In the genomic region with DNA sequence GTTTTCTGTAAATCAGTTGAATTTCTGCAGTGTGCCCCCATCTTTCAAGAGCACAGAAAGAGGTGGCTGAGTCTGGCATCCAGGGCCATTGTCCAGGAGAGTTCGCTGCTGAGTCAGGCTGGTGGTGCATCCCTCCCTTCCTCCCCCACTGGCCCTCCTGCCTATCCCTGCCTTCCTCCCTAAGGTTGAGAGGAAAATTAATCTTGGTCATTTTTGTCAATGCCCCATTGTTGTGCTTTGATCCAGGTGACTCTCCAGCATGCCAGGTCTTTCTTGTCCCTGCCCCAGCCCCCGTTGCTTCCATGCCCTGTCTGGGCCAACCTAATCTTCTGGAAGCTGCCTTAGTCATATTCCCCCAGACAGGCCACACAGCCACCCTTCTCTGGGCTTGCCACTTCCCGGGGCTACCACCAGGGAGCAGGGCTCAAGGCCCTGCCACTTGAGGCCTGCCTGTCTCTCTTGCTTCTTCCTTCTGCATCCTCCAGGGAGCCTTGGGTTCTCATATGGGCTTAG, we compare ENCODE assay signal across 12 cellular contexts. TPM values are rescaled to one million over a fixed set of nuclear protein-coding genes. Genes with fewer than 3 reads are reported as not detected.
DNase-seq lines count a peak whose midpoint lies in the region; ATAC-seq, FAIRE-seq and TF ChIP-seq lines count a peak whose summit lies in the region.
"Had no signal": no experiment of that assay in that cellular context is flagged by ENCODE, and none has a peak within 500 bp of the region (broad histone marks: within the 10 kb centered on the region; RNA-seq: fewer than 3 reads in every experiment).

No MANE protein-coding gene starts in this region.

- no peak overlapping the region for H3K14ac ChIP-seq in H9 (ENCODE audit: insufficient read depth, low read length)

- WGBS in H9 (ENCODE audit: extremely low coverage, insufficient read length, low lambda C conversion rate), result no CpG with 5 or more reads among the region's 3 CpGs

- H2BK12ac ChIP-seq in H9 (ENCODE audit: insufficient read length, low read depth, low read length), result no peak overlapping the region

- H2BK15ac ChIP-seq in H9 (ENCODE audit: low read depth, low read length), result no peak overlapping the region

- no peaks in the 10 kb centered on the region for H3K23me2 ChIP-seq in H9 (ENCODE audit: insufficient read length, low read depth, low read length, poor library complexity, severe bottlenecking)

- ATAC-seq in WTC11, result peak; percentile 68
- ATAC-seq in HG03159 (IDR thresholded peaks at IDR 0.05; ENCODE audit: unreplicated experiment), result no peak

- H3K27ac Mint-ChIP-seq in H9 (0 out of 7 replicates have a peak overlapping the region, but pooled peaks of 1 of the 3 experiments have one; percentile 15), WTC11 (no peak overlapping the region)

- no peaks in the 10 kb centered on the region for H3K79me1 ChIP-seq in H9 (ENCODE audit: insufficient read depth, low read depth, low read length, poor library complexity, severe bottlenecking)

- no peak overlapping the region for H2AFZ ChIP-seq in H9 (ENCODE audit: low read length)
- no peak overlapping the region for H2AFZ ChIP-seq in keratinocyte (ENCODE audit: control insufficient read depth, low read length)

- CTCF ChIA-PET in BJ (lab: Yijun Ruan, JAX), result interaction anchor here (0.7 to 4.3 kb wide), 5 partner anchors 10 to 46 kb away, joined by 3 to 24 read pairs (median 5); no protein-coding TSS in a partner anchor
- CTCF ChIA-PET in WTC11 (lab: Charles Lee), result interaction anchor here (1.4 to 3.1 kb wide), 5 partner anchors 12 to 22 kb away, joined by 3 to 43 read pairs (median 11); no protein-coding TSS in a partner anchor

- no peak overlapping the region for H2AK5ac ChIP-seq in H9 (ENCODE audit: insufficient read length, low read length)

- no peak overlapping the region for H4K8ac ChIP-seq in H9 (replicated peaks; ENCODE audit: insufficient read length, low read depth, low read length)

- POLR2A ChIA-PET in BJ (lab: Charles Lee), result no interaction called here
- POLR2A ChIA-PET in WTC11 (lab: Charles Lee), result interaction anchor here (0.9 kb wide), 1 partner anchor 19 kb away, joined by 3 read pairs; no protein-coding TSS in a partner anchor

- no peak overlapping the region for H3K9ac ChIP-seq in H9 (ENCODE audit: extremely low read depth, insufficient read length, low read length)
- H3K9ac ChIP-seq in keratinocyte (ENCODE audit: control insufficient read depth, extremely low read depth, insufficient read depth, low read length), result no peak overlapping the region

- no peaks in the 10 kb centered on the region for H3K36me3 ChIP-seq in BJ (ENCODE audit: control insufficient read depth, insufficient read depth, low read length)
- H3K36me3 ChIP-seq in keratinocyte (ENCODE audit: control insufficient read depth in 2 of 2, extremely low read depth in 1 of 2, insufficient read depth in 2 of 2, low read length in 2 of 2), result no peaks in the 10 kb centered on the region
- no peaks in the 10 kb centered on the region for H3K36me3 ChIP-seq in BE2C
- H3K36me3 ChIP-seq: right lobe of liver had no signal

- no peak overlapping the region for H3K4ac ChIP-seq in H9 (ENCODE audit: low read depth, low read length)

- H3K4me3 ChIP-seq in BJ (ENCODE audit: low read depth, low read length) (no peak overlapping the region), keratinocyte (ENCODE audit: control insufficient read depth in 2 of 3, extremely low read depth in 1 of 3, insufficient read depth in 2 of 3, low read depth in 1 of 3, low read length in 3 of 3) (no peak overlapping the region), BE2C (ENCODE audit: low read depth, low read length) (no peak overlapping the region)
- H3K4me3 ChIP-seq: dorsolateral prefrontal cortex, right lobe of liver had no signal

- no peak overlapping the region for H2BK20ac ChIP-seq in H9 (ENCODE audit: low read depth, low read length, poor library complexity, severe bottlenecking)

- no peaks in the 10 kb centered on the region for H3K9me3 Mint-ChIP-seq in H9
- no peaks in the 10 kb centered on the region for H3K9me3 Mint-ChIP-seq in WTC11
- H3K9me3 Mint-ChIP-seq: immature natural killer cell had no signal

- no peak overlapping the region for H4K5ac ChIP-seq in H9 (ENCODE audit: insufficient read length, low read depth, low read length)

- no peaks in the 10 kb centered on the region for H3K27me3 Mint-ChIP-seq in H9 (ENCODE audit: low read depth)
- H3K27me3 Mint-ChIP-seq in WTC11 (ENCODE audit: low read depth), result no peaks in the 10 kb centered on the region; the same call in 1 of the 2 replicates

- no peak overlapping the region for H3K23ac ChIP-seq in H9 (ENCODE audit: insufficient read length, low read depth, low read length)

- no peak overlapping the region for H3K4me2 ChIP-seq in H9 (ENCODE audit: insufficient read depth, insufficient read length, low read length)
- H3K4me2 ChIP-seq in keratinocyte (ENCODE audit: control insufficient read depth, extremely low read depth, insufficient read depth, low read depth, low read length), result peak overlapping the region; percentile 47

- H3K4me1 ChIP-seq in H9 (ENCODE audit: insufficient read depth, low read length), result no peaks in the 10 kb centered on the region
- H3K4me1 ChIP-seq in keratinocyte (ENCODE audit: control insufficient read depth, extremely low read depth, insufficient read depth, low read length), result peaks cover 38% of the 10 kb centered on the region
- no peaks in the 10 kb centered on the region for H3K4me1 ChIP-seq in BE2C
- H3K4me1 ChIP-seq: right lobe of liver had no signal

- no peaks in the 10 kb centered on the region for H3K9me1 ChIP-seq in keratinocyte (ENCODE audit: control insufficient read depth, extremely low read depth, insufficient read depth, low read length)

- H3K9me3 ChIP-seq in H9 (ENCODE audit: control insufficient read depth, low read depth, low read length) (no peaks in the 10 kb centered on the region), keratinocyte (ENCODE audit: control insufficient read depth, low read depth, low read length) (no peaks in the 10 kb centered on the region), BE2C (no peaks in the 10 kb centered on the region)
- H3K9me3 ChIP-seq: right lobe of liver had no signal

- peak; percentile 16; the same call in 1 of the 2 replicates for TF ChIP-seq CTCF in BJ (IDR thresholded peaks at IDR 0.05; ENCODE audit: insufficient read depth, low read depth, low read length)
- TF ChIP-seq CTCF in H9 (conservative IDR thresholded peaks at IDR 0.05), result peak; percentile 67; the same call in 2 of the 3 replicates
- peak; percentile 18; the same call in 1 of the 2 replicates for TF ChIP-seq CTCF in WTC11 (IDR thresholded peaks at IDR 0.05)
- TF ChIP-seq CTCF in keratinocyte (optimal IDR thresholded peaks at IDR 0.05 in 1 of 3, IDR thresholded peaks at IDR 0.05 in 1 of 3, conservative IDR thresholded peaks at IDR 0.05 in 1 of 3; ENCODE audit: extremely low read depth in 1 of 3, insufficient read depth in 2 of 3, low read length in 3 of 3), result peak; percentile 63 to 70 (median 65)
- no peak for TF ChIP-seq CTCF in BE2C (IDR thresholded peaks at IDR 0.05; ENCODE audit: low read depth, low read length)

- H3K27me3 ChIP-seq in BJ (ENCODE audit: control insufficient read depth, insufficient read depth, low read length) (peaks cover 6% of the 10 kb centered on the region), H9 (ENCODE audit: insufficient read depth, low read length) (no peaks in the 10 kb centered on the region), keratinocyte (ENCODE audit: control insufficient read depth, extremely low read depth, insufficient read depth, low read length) (no peaks in the 10 kb centered on the region), BE2C (no peaks in the 10 kb centered on the region)
- H3K27me3 ChIP-seq: right lobe of liver had no signal

- dilution Hi-C loops in keratinocyte (cut with MboI; ENCODE audit: extremely low pct_ligation_motif_present, low sequenced_read_pairs), result no loop called here

- H2BK120ac ChIP-seq in H9 (ENCODE audit: low read depth, low read length, poor library complexity, severe bottlenecking), result no peak overlapping the region

- H3K56ac ChIP-seq in H9 (ENCODE audit: insufficient read length, low read depth, low read length), result no peak overlapping the region

- H3K4me3 Mint-ChIP-seq in H9 (no peak overlapping the region), WTC11 (no peak overlapping the region)
- H3K4me3 Mint-ChIP-seq: immature natural killer cell had no signal

- no peak overlapping the region for H3K18ac ChIP-seq in H9 (ENCODE audit: insufficient read length, low read depth, low read length)

- no peak overlapping the region for H2BK5ac ChIP-seq in H9 (ENCODE audit: insufficient read length, low read length)

- H3K27ac ChIP-seq in H9 (ENCODE audit: insufficient read length, low read depth, low read length) (no peak overlapping the region), keratinocyte (ENCODE audit: control insufficient read depth, insufficient read depth, low read length) (peak overlapping the region; percentile 57)
- H3K27ac ChIP-seq: dorsolateral prefrontal cortex, right lobe of liver had no signal

- H3T11ph ChIP-seq in H9 (ENCODE audit: low read length), result no peak overlapping the region

- H3K36me3 Mint-ChIP-seq in H9 (ENCODE audit: insufficient read depth in 1 of 3, low read depth in 3 of 3) (no peaks in the 10 kb centered on the region), WTC11 (no peaks in the 10 kb centered on the region)
- H3K36me3 Mint-ChIP-seq: immature natural killer cell had no signal

- no peaks in the 10 kb centered on the region for H4K20me1 ChIP-seq in H9 (ENCODE audit: control insufficient read depth, insufficient read depth, insufficient read length)
- no peaks in the 10 kb centered on the region for H4K20me1 ChIP-seq in keratinocyte (ENCODE audit: control insufficient read depth, extremely low read depth, insufficient read depth, low read length)

- H3K4me1 Mint-ChIP-seq in H9, result peaks cover 31 to 37% of the 10 kb centered on the region in 2 experiments
- peaks cover 28% of the 10 kb centered on the region for H3K4me1 Mint-ChIP-seq in WTC11
- H3K4me1 Mint-ChIP-seq: immature natural killer cell had no signal

- no peak overlapping the region for H4K91ac ChIP-seq in H9 (ENCODE audit: insufficient read length, low read depth, low read length)

- H3K79me2 ChIP-seq in H9 (ENCODE audit: insufficient read depth, low read length) (no peaks in the 10 kb centered on the region), keratinocyte (ENCODE audit: control insufficient read depth, insufficient read depth, low read length) (no peaks in the 10 kb centered on the region)

- DNase-seq in BJ (ENCODE audit: low read depth) (no peak), H9 (peak; percentile 75), WTC11 (ENCODE audit: low spot score) (no peak), keratinocyte (ENCODE audit: low read depth, low spot score) (no peak), NCI-H2171 treated with DMSO at 0.1 percent for 48 hours (lab: John Stamatoyannopoulos, UW) (no peak), BE2C (no peak), SW 1271 (lab: John Stamatoyannopoulos, UW) (no peak)
- DNase-seq: dorsolateral prefrontal cortex, immature natural killer cell, NCI-H187 treated with DMSO at 0.1 percent for 48 hours, right lobe of liver had no signal

- no peak for FAIRE-seq in keratinocyte (lab: Jason Lieb, UNC)

RNA-seq across cellular contexts. Expression of gene PROK1, which starts 26.6 kb away (rescaled TPM):
- polyA plus RNA-seq in BJ (2011; rRNA removed) (not detected in 2 replicates), keratinocyte (not detected in 3 replicates)
- not detected in 2 replicates for polyA minus RNA-seq in BJ (2011; rRNA and poly(A)+ RNA removed)
- total RNA-seq in H9 (2021) (not detected in 2 replicates), WTC11 (2021) (not detected in 3 replicates)
- polyA plus RNA-seq in keratinocyte (2011; ENCODE audit: low read depth), result not detected
- polyA plus RNA-seq in keratinocyte (2011; cell fraction: cytosol; rRNA removed), result not detected in 2 replicates
- polyA plus RNA-seq in keratinocyte (2011; cell fraction: nucleus; rRNA removed), result not detected in 2 replicates
- not detected in 2 replicates for polyA plus RNA-seq in keratinocyte (2012; ENCODE audit: low replicate concordance)
- polyA minus RNA-seq in keratinocyte, result not detected in 3 replicates
- not detected for polyA minus RNA-seq in keratinocyte (2011; cell fraction: cytosol; rRNA and poly(A)+ RNA removed)
- not detected in 2 replicates for polyA minus RNA-seq in keratinocyte (2011; cell fraction: nucleus; rRNA and poly(A)+ RNA removed)
- polyA plus RNA-seq in BE2C (2012; ENCODE audit: insufficient read depth, insufficient read length, low read depth), result 2.2 TPM
- total RNA-seq: right lobe of liver had no signal
- polyA plus RNA-seq: immature natural killer cell had no signal

RNA-seq across cellular contexts. Expression of gene KCNA10, which starts 41.5 kb away (rescaled TPM):
- polyA plus RNA-seq in BJ (2011; rRNA removed) (not detected in 2 replicates), keratinocyte (not detected in 3 replicates)
- not detected in 2 replicates for polyA minus RNA-seq in BJ (2011; rRNA and poly(A)+ RNA removed)
- total RNA-seq in H9 (2021) (not detected in 2 replicates), WTC11 (2021) (not detected in 3 replicates)
- polyA plus RNA-seq in keratinocyte (2011; ENCODE audit: low read depth), result not detected
- not detected in 2 replicates for polyA plus RNA-seq in keratinocyte (2011; cell fraction: cytosol; rRNA removed)
- 0.05 TPM in 1 of 2 replicates, not detected in the other for polyA plus RNA-seq in keratinocyte (2011; cell fraction: nucleus; rRNA removed)
- not detected in 2 replicates for polyA plus RNA-seq in keratinocyte (2012; ENCODE audit: low replicate concordance)
- polyA minus RNA-seq in keratinocyte, result not detected in 3 replicates
- not detected for polyA minus RNA-seq in keratinocyte (2011; cell fraction: cytosol; rRNA and poly(A)+ RNA removed)
- polyA minus RNA-seq in keratinocyte (2011; cell fraction: nucleus; rRNA and poly(A)+ RNA removed), result not detected in 2 replicates
- polyA plus RNA-seq in BE2C (2012; ENCODE audit: insufficient read depth, insufficient read length, low read depth), result not detected
- total RNA-seq: right lobe of liver had no signal
- polyA plus RNA-seq: immature natural killer cell had no signal
